19 cellular contexts compared by ENCODE assay signal in genomic region chr2:99706734-99707133, GRCh38.
DNase-seq lines count a peak whose midpoint lies in the region; ATAC-seq and TF ChIP-seq lines count a peak whose summit lies in the region.
"Had no signal": no experiment of that assay in that cellular context is flagged by ENCODE, and none has a peak within 500 bp of the region (broad histone marks: within the 10 kb centered on the region; RNA-seq: fewer than 3 reads in every experiment).

No MANE protein-coding gene starts in this region.

- H3K9me2 ChIP-seq in OCI-LY7 (ENCODE audit: insufficient read depth, low read length): no peaks in the 10 kb centered on the region

- DNase-seq in AG10803 (ENCODE audit: low read depth) (no peak), OCI-LY7 (ENCODE audit: low spot score) (peak; percentile 51), heart right ventricle (no peak), trophoblast cell (no peak), Calu3 (no peak), kidney glomerular epithelial cell (lab: John Stamatoyannopoulos, UW) (no peak)
- DNase-seq in activated CD4-positive, CD25-positive, alpha-beta regulatory T cell (lab: John Stamatoyannopoulos, UW): no peak
- DNase-seq: amygdala, dermis blood vessel endothelial cell, DMS79, H7, head of caudate nucleus, MG63, NCI-H2081 treated with DMSO at 0.1 percent for 48 hours, Peyer's patch had no signal

- H3K9me3 Mint-ChIP-seq in Calu3 (ENCODE audit: low read depth, unreplicated experiment): no peaks in the 10 kb centered on the region

- H3K36me3 Mint-ChIP-seq in Calu3 (ENCODE audit: insufficient read depth, unreplicated experiment): no peaks in the 10 kb centered on the region

- H3K79me2 ChIP-seq in OCI-LY7 (ENCODE audit: insufficient read depth, low read depth, low read length) (peaks cover 3% of the 10 kb centered on the region; the same call in 1 of the 2 replicates), trophoblast cell (ENCODE audit: control insufficient read depth, insufficient read depth, low read length, poor library complexity) (no peaks in the 10 kb centered on the region)

- POLR2A ChIA-PET in OCI-LY7 (lab: Charles Lee): no interaction called here

- no peak overlapping the region for H3K4me3 Mint-ChIP-seq in Calu3 (ENCODE audit: low read depth, unreplicated experiment)

- H2BK12ac ChIP-seq in trophoblast cell (ENCODE audit: low read length): no peak overlapping the region

- ATAC-seq in heart right ventricle (peak in 6 of 8 donors; percentile 14 to 50 (median 40)), GM21825 (IDR thresholded peaks at IDR 0.05; ENCODE audit: unreplicated experiment) (no peak)

- H2AK5ac ChIP-seq in trophoblast cell (ENCODE audit: low read length): no peak overlapping the region

- H4K91ac ChIP-seq in trophoblast cell (ENCODE audit: low read depth, low read length): no peak overlapping the region

- H3K27me3 Mint-ChIP-seq in Calu3 (ENCODE audit: unreplicated experiment): peaks cover 40% of the 10 kb centered on the region

- H3K4ac ChIP-seq in trophoblast cell (ENCODE audit: low read depth, low read length): no peak overlapping the region

- H3K27ac ChIP-seq in OCI-LY7 (ENCODE audit: low read depth, low read length, poor library complexity, severe bottlenecking) (peak overlapping the region; percentile 51), heart right ventricle (peak overlapping the region in 9 of 10 donors; percentile 13 to 84 (median 56)), trophoblast cell (ENCODE audit: low read depth, low read length) (peak overlapping the region; percentile 42)
- H3K27ac ChIP-seq: C4-2B, Peyer's patch, VCaP had no signal

- no peak overlapping the region for H3K23ac ChIP-seq in trophoblast cell (ENCODE audit: low read length)

- no peak overlapping the region for H3K18ac ChIP-seq in trophoblast cell (ENCODE audit: low read length)

- 27 to 29% methylated on average over 4 of the region's 4 CpGs for whole genome bisulfite sequencing in heart right ventricle, 2 donors
- no CpG with 5 or more reads among the region's 4 CpGs for WGBS in trophoblast cell (ENCODE audit: extremely low coverage, insufficient coverage, insufficient read length)

- CTCF ChIA-PET in OCI-LY7 (lab: Charles Lee; ENCODE audit: unreplicated experiment): no interaction called here
- CTCF ChIA-PET in Calu3 (lab: Charles Lee): no interaction called here

- H3K27me3 ChIP-seq in heart right ventricle (no peaks in the 10 kb centered on the region), trophoblast cell (ENCODE audit: insufficient read depth, low read length) (no peaks in the 10 kb centered on the region)
- H3K27me3 ChIP-seq: MG63, Peyer's patch had no signal

- no peaks in the 10 kb centered on the region for H4K20me1 ChIP-seq in OCI-LY7 (ENCODE audit: insufficient read depth, low read length)

- intact Hi-C loops in OCI-LY7 (cut with micrococcal nuclease; ENCODE audit: unreplicated experiment): loop anchor here (10.0 kb wide), 1 partner anchor 152 kb away; no protein-coding TSS in a partner anchor
- intact Hi-C loops in heart right ventricle (cut with DNase I): loop anchor here in 3 of 10 donors (5.0 to 10.0 kb wide), 2 partner anchors 44 to 72 kb away; no protein-coding TSS in a partner anchor
- intact Hi-C loops in Calu3 (cut with micrococcal nuclease; ENCODE audit: unreplicated experiment): no loop called here

- H2AFZ ChIP-seq in OCI-LY7 (ENCODE audit: low read length) (peak overlapping the region; percentile 84; the same call in 1 of the 2 replicates), trophoblast cell (ENCODE audit: insufficient read depth, low read length, poor library complexity) (no peak overlapping the region)

- no peak overlapping the region for H2BK120ac ChIP-seq in trophoblast cell (ENCODE audit: insufficient read depth, low read length, poor library complexity)

- no peaks in the 10 kb centered on the region for H3K4me1 Mint-ChIP-seq in Calu3 (ENCODE audit: low read depth, unreplicated experiment)

- no peak overlapping the region for H4K8ac ChIP-seq in trophoblast cell (ENCODE audit: low read depth, low read length)

- H3K4me3 ChIP-seq in AG10803 (ENCODE audit: low read length) (peak overlapping the region; percentile 48), OCI-LY7 (ENCODE audit: low read depth, low read length, poor library complexity, severe bottlenecking) (peak overlapping the region; percentile 50), heart right ventricle (peak overlapping the region in 5 of 10 donors; percentile 13 to 37 (median 32)), trophoblast cell (ENCODE audit: low read depth, low read length) (no peak overlapping the region)
- H3K4me3 ChIP-seq: MG63, Peyer's patch had no signal

- no peak overlapping the region for H3K14ac ChIP-seq in trophoblast cell (ENCODE audit: low read length)

- no peak overlapping the region for H4K12ac ChIP-seq in trophoblast cell (ENCODE audit: low read depth, low read length)

- H3K4me1 ChIP-seq in OCI-LY7 (ENCODE audit: insufficient read depth, low read length, poor library complexity, severe bottlenecking): peaks cover 44% of the 10 kb centered on the region
- H3K4me1 ChIP-seq in heart right ventricle: peaks cover 5 to 70% (median 48%) of the 10 kb centered on the region in 9 donors
- peaks cover 9 to 22% of the 10 kb centered on the region in 2 experiments for H3K4me1 ChIP-seq in trophoblast cell (ENCODE audit: control insufficient read depth in 1 of 2, insufficient read depth in 2 of 2, low read length in 2 of 2)

- TF ChIP-seq CTCF in AG10803 (conservative IDR thresholded peaks at IDR 0.05; ENCODE audit: low read length): no peak
- no peak for TF ChIP-seq CTCF in OCI-LY7 (conservative IDR thresholded peaks at IDR 0.05; ENCODE audit: low read length)
- no peak for TF ChIP-seq CTCF in heart right ventricle (IDR thresholded peaks at IDR 0.05)
- TF ChIP-seq CTCF in Calu3 (IDR thresholded peaks at IDR 0.05; ENCODE audit: unreplicated experiment): no peak

- H3K9ac ChIP-seq in trophoblast cell (ENCODE audit: low read length): no peak overlapping the region

- no peak overlapping the region for H3K27ac Mint-ChIP-seq in Calu3 (ENCODE audit: unreplicated experiment)
- H3K27ac Mint-ChIP-seq: progenitor cell of endocrine pancreas had no signal

- no peaks in the 10 kb centered on the region for H3K9me3 ChIP-seq in OCI-LY7 (ENCODE audit: low read length)
- H3K9me3 ChIP-seq in heart right ventricle: no peaks in the 10 kb centered on the region
- no peaks in the 10 kb centered on the region for H3K9me3 ChIP-seq in trophoblast cell (ENCODE audit: insufficient read depth, low read depth, low read length)
- H3K9me3 ChIP-seq: MG63, Peyer's patch had no signal

- H3K36me3 ChIP-seq in OCI-LY7 (ENCODE audit: insufficient read depth, low read length) (peaks cover 25% of the 10 kb centered on the region), heart right ventricle (no peaks in the 10 kb centered on the region), trophoblast cell (ENCODE audit: control insufficient read depth in 1 of 2, insufficient read depth in 2 of 2, low read length in 2 of 2) (no peaks in the 10 kb centered on the region)
- H3K36me3 ChIP-seq: MG63, Peyer's patch had no signal

- H3K79me1 ChIP-seq in trophoblast cell (ENCODE audit: low read length): peaks cover 13% of the 10 kb centered on the region

- H2BK5ac ChIP-seq in trophoblast cell (ENCODE audit: low read depth, low read length, poor library complexity): no peak overlapping the region

- BruUV-seq in OCI-LY7 (replicated peaks; lab: Mats Ljungman, UMichigan): no TSS peak
- BruUV-seq in Calu3 (replicated peaks; lab: Mats Ljungman, UMichigan): no TSS peak

- peak overlapping the region; percentile 83 for H3K4me2 ChIP-seq in OCI-LY7 (ENCODE audit: low read length)
- peak overlapping the region; percentile 47 for H3K4me2 ChIP-seq in trophoblast cell (ENCODE audit: low read length)
